In genomic region chr19:8638078-8638619, GRCh38 we compare ENCODE assay signal across 14 cellular contexts. TPM values are rescaled to one million over a fixed set of nuclear protein-coding genes. Genes with fewer than 3 reads are reported as not detected.
DNase-seq lines count a peak whose midpoint lies in the region; ATAC-seq, FAIRE-seq and TF ChIP-seq lines count a peak whose summit lies in the region.
"Had no signal": no experiment of that assay in that cellular context is flagged by ENCODE, and none has a peak within 500 bp of the region (broad histone marks: within the 10 kb centered on the region; RNA-seq: fewer than 3 reads in every experiment).

No MANE protein-coding gene starts in this region.

- TF ChIP-seq RAD21 in HepG2 (CRISPR knock-in tag; IDR thresholded peaks at IDR 0.05): no peak

- peak overlapping the region; percentile 53 for H3K4me2 ChIP-seq in HepG2 (ENCODE audit: low read depth, low read length)

- no peak overlapping the region for H3K9ac ChIP-seq in HepG2 (ENCODE audit: insufficient read depth, low read depth, low read length)

- no peak for TF ChIP-seq POLR2A in HepG2 (IDR thresholded peaks at IDR 0.05; ENCODE audit: insufficient read depth in 1 of 2, low read depth in 2 of 2, low read length in 2 of 2)

- H3K36me3 ChIP-seq in HepG2 (replicated peaks in 1 of 2; ENCODE audit: control insufficient read depth in 1 of 2, insufficient read depth in 2 of 2, low read length in 2 of 2): no peaks in the 10 kb centered on the region
- H3K36me3 ChIP-seq: heart right ventricle had no signal

- H3K27me3 ChIP-seq in HepG2 (ENCODE audit: control insufficient read depth in 1 of 2, insufficient read depth in 2 of 2, low read length in 2 of 2): no peaks in the 10 kb centered on the region

- H3K4me1 ChIP-seq in HepG2 (ENCODE audit: insufficient read depth, low read length): peaks cover 70% of the 10 kb centered on the region

- TF ChIP-seq EP300 in HepG2 (IDR thresholded peaks at IDR 0.05; ENCODE audit: low read depth in 2 of 2, low read length in 2 of 2): peak in 1 of 2 experiments; percentile 53; a peak in 1 of 4 replicates
- TF ChIP-seq EP300 in HepG2 (CRISPR knock-in tag; IDR thresholded peaks at IDR 0.05; ENCODE audit: borderline replicate concordance): no peak

- no peak overlapping the region for H2AFZ ChIP-seq in HepG2 (ENCODE audit: low read length)

- no peak for TF ChIP-seq CTCF in HepG2 (CRISPR knock-in tag; IDR thresholded peaks at IDR 0.05)

- intact Hi-C loops in HepG2 (cut with micrococcal nuclease; ENCODE audit: unreplicated experiment): no loop called here

- peak overlapping the region in 1 of 3 experiments; percentile 46; a peak in 2 of 6 replicates for H3K4me3 ChIP-seq in HepG2 (replicated peaks in 1 of 3; ENCODE audit: insufficient read depth in 1 of 3, low read depth in 2 of 3, low read length in 3 of 3)
- H3K4me3 ChIP-seq: GM12878, heart right ventricle had no signal

- peak; percentile 42 for FAIRE-seq in HepG2 (lab: Jason Lieb, UNC)
- FAIRE-seq: GM12878 had no signal

- H3K9me3 ChIP-seq in HepG2 (ENCODE audit: low read length): peaks cover 5% of the 10 kb centered on the region

- peak; percentile 67 for DNase-seq in A172 (ENCODE audit: low spot score)
- DNase-seq in H4 (ENCODE audit: low spot score): peak; percentile 75
- DNase-seq in SKM-1 (lab: John Stamatoyannopoulos, UW; ENCODE audit: unreplicated experiment): peak; percentile 77
- DNase-seq in HepG2 (ENCODE audit: low spot score): peak; percentile 71
- no peak for DNase-seq in SW480 (ENCODE audit: low spot score)
- DNase-seq: activated T-cell treated with anti-CD3 and anti-CD28 coated beads, Interleukin-2, amount 50 U/mL, for 4 hours; heart right ventricle; NCI-H526 treated with DMSO at 0.1 percent for 48 hours; T-helper 9 cell had no signal

- POLR2A ChIA-PET in HepG2 (lab: Yijun Ruan, JAX): no interaction called here

- no TSS peak for BruUV-seq in HepG2 (replicated peaks; lab: Mats Ljungman, UMichigan)

- H3K79me2 ChIP-seq in HepG2 (ENCODE audit: insufficient read depth, low read length): no peaks in the 10 kb centered on the region

- no peaks in the 10 kb centered on the region for H4K20me1 ChIP-seq in HepG2 (ENCODE audit: insufficient read depth, low read length)

- H3K27ac ChIP-seq in HepG2 (ENCODE audit: extremely low read length, insufficient read depth, low read length): peak overlapping the region; percentile 86
- H3K27ac ChIP-seq: heart right ventricle had no signal

- 35% methylated on average over 13 of the region's 21 CpGs for WGBS in HepG2 (ENCODE audit: low lambda C conversion rate)

- in situ Hi-C loops in HepG2 (cut with HindIII; ENCODE audit: extremely low pct_ligation_motif_present, low pct_unique_long_range_greater_than_20kb): no loop called here

- ATAC-seq in HepG2: peak; percentile 29; the same call in 2 of the 3 replicates
- no peak for ATAC-seq in HG02610 (IDR thresholded peaks at IDR 0.05; ENCODE audit: unreplicated experiment)
- ATAC-seq in HG03457 (IDR thresholded peaks at IDR 0.05; ENCODE audit: unreplicated experiment): no peak
- no peak for ATAC-seq in GM21367 (IDR thresholded peaks at IDR 0.05; ENCODE audit: unreplicated experiment)
- ATAC-seq: GM12878 had no signal

- CTCF ChIA-PET in HepG2 (lab: Yijun Ruan, JAX; ENCODE audit: low intra/inter-chr PET ratio, low total read pairs): interaction anchor here (0.8 kb wide), 1 partner anchor 23 kb away, joined by 3 read pairs; no protein-coding TSS in a partner anchor

TF ChIP-seq in HepG2, 621 proteins besides CTCF, POLR2A, EP300 and RAD21 (continues in another document):
- TF ChIP-seq ZNF503 (CRISPR knock-in tag; IDR thresholded peaks at IDR 0.05) (no peak), SALL1 (CRISPR knock-in tag; IDR thresholded peaks at IDR 0.05) (peak; percentile 57), IRF2 (CRISPR knock-in tag; IDR thresholded peaks at IDR 0.05) (peak; percentile 34; the same call in 1 of the 2 replicates), ZNF550 (CRISPR knock-in tag; IDR thresholded peaks at IDR 0.05; ENCODE audit: borderline replicate concordance) (0 out of 2 replicates have a peak, but pooled peaks have one; percentile 64), ZFP41 (CRISPR knock-in tag; IDR thresholded peaks at IDR 0.05; ENCODE audit: borderline replicate concordance) (no peak), ZBTB20 (CRISPR knock-in tag; IDR thresholded peaks at IDR 0.05; ENCODE audit: borderline replicate concordance, low read depth) (no peak), SAP130 (CRISPR knock-in tag; IDR thresholded peaks at IDR 0.05; ENCODE audit: low read depth) (peak; percentile 38; the same call in 1 of the 2 replicates), ZBTB1 (CRISPR knock-in tag; IDR thresholded peaks at IDR 0.05; ENCODE audit: borderline replicate concordance) (no peak), KMT2B (CRISPR knock-in tag; IDR thresholded peaks at IDR 0.05) (no peak), SCMH1 (CRISPR knock-in tag; IDR thresholded peaks at IDR 0.05; ENCODE audit: borderline replicate concordance) (no peak)

RNA-seq across cellular contexts. Expression of gene NFILZ, which starts 7.7 kb away (rescaled TPM):
- total RNA-seq in A172 (2014; rRNA removed; shearing (Covaris generic)): not detected in 2 replicates
- total RNA-seq in H4 (2014; rRNA removed; shearing (Covaris generic)): not detected in 2 replicates
- total RNA-seq in HepG2 (2016; rRNA removed; fragmentation: Illumina TruSeq; extraction: Trizol): not detected in 2 replicates
- not detected in 2 replicates for total RNA-seq in HepG2 (2016; cell fraction: cytosol; rRNA removed; fragmentation: Illumina TruSeq; extraction: Trizol; ENCODE audit: low read depth)
- total RNA-seq in HepG2 (2016; cell fraction: insoluble cytoplasmic fraction; rRNA removed; fragmentation: Illumina TruSeq; extraction: Trizol): not detected in 2 replicates
- not detected in 2 replicates for total RNA-seq in HepG2 (2016; cell fraction: membrane; rRNA removed; fragmentation: Illumina TruSeq; extraction: Trizol)
- total RNA-seq in HepG2 (2016; cell fraction: nucleus; rRNA removed; fragmentation: Illumina TruSeq; extraction: Trizol): not detected in 2 replicates
- polyA plus RNA-seq in HepG2 (2011; rRNA removed): not detected in 2 replicates
- polyA plus RNA-seq in HepG2 (2011; cell fraction: cytosol; rRNA removed): not detected in 2 replicates
- not detected in 2 replicates for polyA plus RNA-seq in HepG2 (2011; cell fraction: nucleus; rRNA removed)
- not detected in 2 replicates for polyA plus RNA-seq in HepG2 (2012)
- not detected in 2 replicates for polyA plus RNA-seq in HepG2 (2016; cell fraction: cytosol; fragmentation: Illumina TruSeq; extraction: Trizol; ENCODE audit: low read depth)
- not detected in 2 replicates for polyA plus RNA-seq in HepG2 (2016; cell fraction: insoluble cytoplasmic fraction; fragmentation: Illumina TruSeq; extraction: Trizol; ENCODE audit: low read depth)
- polyA plus RNA-seq in HepG2 (2016; cell fraction: membrane; fragmentation: Illumina TruSeq; extraction: Trizol; ENCODE audit: low read depth): not detected in 2 replicates
- not detected in 2 replicates for polyA plus RNA-seq in HepG2 (2016; cell fraction: nucleus; fragmentation: Illumina TruSeq; extraction: Trizol; ENCODE audit: insufficient read depth, low read depth)
- polyA minus RNA-seq in HepG2 (2011; rRNA and poly(A)+ RNA removed; ENCODE audit: low replicate concordance): not detected in 2 replicates
- polyA minus RNA-seq in HepG2 (2011; cell fraction: cytosol; rRNA and poly(A)+ RNA removed): not detected in 2 replicates
- polyA minus RNA-seq in HepG2 (2011; cell fraction: nucleus; rRNA and poly(A)+ RNA removed): not detected in 2 replicates
- total RNA-seq: activated T-cell treated with anti-CD3 and anti-CD28 coated beads, Interleukin-2, amount 50 U/mL, for 4 hours; dermis microvascular lymphatic vessel endothelial cell; GM12878; heart right ventricle had no signal
- polyA plus RNA-seq: GM12878, heart right ventricle had no signal

RNA-seq across cellular contexts. Expression of gene ADAMTS10, which starts 27.6 kb away (rescaled TPM):
- 7.7 and 8.1 TPM in 2 replicates for total RNA-seq in A172 (2014; rRNA removed; shearing (Covaris generic))
- total RNA-seq in H4 (2014; rRNA removed; shearing (Covaris generic)): 0.62 and 0.83 TPM in 2 replicates
- total RNA-seq in HepG2 (2016; rRNA removed; fragmentation: Illumina TruSeq; extraction: Trizol): 0.49 TPM in 1 of 2 replicates, not detected in the other
- not detected in 2 replicates for total RNA-seq in HepG2 (2016; cell fraction: cytosol; rRNA removed; fragmentation: Illumina TruSeq; extraction: Trizol; ENCODE audit: low read depth)
- 0.24 TPM in 1 of 2 replicates, not detected in the other for total RNA-seq in HepG2 (2016; cell fraction: insoluble cytoplasmic fraction; rRNA removed; fragmentation: Illumina TruSeq; extraction: Trizol)
- total RNA-seq in HepG2 (2016; cell fraction: membrane; rRNA removed; fragmentation: Illumina TruSeq; extraction: Trizol): not detected in 2 replicates
- 1.2 TPM in 1 of 2 replicates, not detected in the other for total RNA-seq in HepG2 (2016; cell fraction: nucleus; rRNA removed; fragmentation: Illumina TruSeq; extraction: Trizol)
- polyA plus RNA-seq in HepG2 (2011; rRNA removed): 1.7 and 3.0 TPM in 2 replicates
- 0.46 and 0.68 TPM in 2 replicates for polyA plus RNA-seq in HepG2 (2011; cell fraction: cytosol; rRNA removed)
- polyA plus RNA-seq in HepG2 (2011; cell fraction: nucleus; rRNA removed): 33.0 and 37.3 TPM in 2 replicates
- polyA plus RNA-seq in HepG2 (2012): 2.1 and 3.0 TPM in 2 replicates
- polyA plus RNA-seq in HepG2 (2016; cell fraction: cytosol; fragmentation: Illumina TruSeq; extraction: Trizol; ENCODE audit: low read depth): not detected in 2 replicates
- polyA plus RNA-seq in HepG2 (2016; cell fraction: insoluble cytoplasmic fraction; fragmentation: Illumina TruSeq; extraction: Trizol; ENCODE audit: low read depth): not detected in 2 replicates
- not detected in 2 replicates for polyA plus RNA-seq in HepG2 (2016; cell fraction: membrane; fragmentation: Illumina TruSeq; extraction: Trizol; ENCODE audit: low read depth)
- 0.67 and 1.2 TPM in 2 replicates for polyA plus RNA-seq in HepG2 (2016; cell fraction: nucleus; fragmentation: Illumina TruSeq; extraction: Trizol; ENCODE audit: insufficient read depth, low read depth)
- 1.9 and 2.8 TPM in 2 replicates for polyA minus RNA-seq in HepG2 (2011; rRNA and poly(A)+ RNA removed; ENCODE audit: low replicate concordance)
- 0.79 TPM in 1 of 2 replicates, not detected in the other for polyA minus RNA-seq in HepG2 (2011; cell fraction: cytosol; rRNA and poly(A)+ RNA removed)
- 7.1 and 8.1 TPM in 2 replicates for polyA minus RNA-seq in HepG2 (2011; cell fraction: nucleus; rRNA and poly(A)+ RNA removed)
